In the genomic region with DNA sequence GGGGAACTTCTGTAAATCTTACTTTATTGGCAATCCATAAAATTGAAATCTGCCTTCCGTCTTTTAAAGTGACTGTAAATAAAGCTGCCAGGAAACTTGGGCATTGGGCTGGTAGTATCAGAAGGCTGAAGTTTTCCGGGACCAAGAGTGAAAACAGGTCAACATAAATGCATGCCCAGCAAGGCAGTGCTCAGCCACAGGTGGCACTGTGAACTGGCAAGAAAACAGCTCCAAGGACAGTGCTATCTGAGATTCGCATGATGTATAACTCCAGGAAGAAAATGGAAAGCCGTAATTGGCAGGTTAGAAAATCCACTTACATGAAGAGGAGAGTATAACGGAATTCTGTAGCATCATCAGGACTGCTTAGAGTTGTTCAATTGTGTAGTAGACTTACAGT, we compare ENCODE assay signal across 26 cellular contexts. TPM values are rescaled to one million over a fixed set of nuclear protein-coding genes. Genes with fewer than 3 reads are reported as not detected.
DNase-seq lines count a peak whose midpoint lies in the region; ATAC-seq, FAIRE-seq and TF ChIP-seq lines count a peak whose summit lies in the region.
"Had no signal": no experiment of that assay in that cellular context is flagged by ENCODE, and none has a peak within 500 bp of the region (broad histone marks: within the 10 kb centered on the region; RNA-seq: fewer than 3 reads in every experiment).

No MANE protein-coding gene starts in this region.

- peaks cover 5% of the 10 kb centered on the region for H3K4me1 Mint-ChIP-seq in neural crest cell
- no peaks in the 10 kb centered on the region for H3K4me1 Mint-ChIP-seq in stimulated activated memory B cell treated with anti-CD40 and anti-IgM and Interleukin-4, amounts not matched to agents 10 μg/mL and 1 μg/mL and 100 μg/mL, for 72 hours
- H3K4me1 Mint-ChIP-seq in activated T-helper 1 cell treated with anti-CD3 and anti-CD28 coated beads, Interleukin-12 subunit alpha, Interleukin-12 subunit beta, Interleukin-2, Interleukin-4 antibody, amounts not matched to agents 30 ng/mL and 10 ng/mL and 1 ng/mL, durations not matched to agents 14 hours and 24 hours and 36 hours (ENCODE audit: low read depth) = no peaks in the 10 kb centered on the region
- H3K4me1 Mint-ChIP-seq: central memory CD8-positive, alpha-beta T cell; stimulated activated naive B cell treated with anti-CD40 and anti-IgM and Interleukin-4, amounts not matched to agents 10 μg/mL and 1 μg/mL and 100 μg/mL, for 72 hours had no signal

- no peak overlapping the region for H2AFZ ChIP-seq in HCT116 (ENCODE audit: low read depth, low read length, poor library complexity, severe bottlenecking)

- RAD21 ChIA-PET in HCT116 (lab: Charles Lee; ENCODE audit: low non-redundant PET in 1 of 2, low total read pairs in 2 of 2, uncharacterized antibody in 2 of 2, unreplicated experiment in 2 of 2) = no interaction called here

- no peak for FAIRE-seq in bronchial epithelial cell (lab: Jason Lieb, UNC)
- FAIRE-seq: A204.1, GM12891 had no signal

- no peaks in the 10 kb centered on the region for H3K27me3 ChIP-seq in HCT116 (ENCODE audit: insufficient read depth, low read length)
- no peaks in the 10 kb centered on the region for H3K27me3 ChIP-seq in bronchial epithelial cell (ENCODE audit: control insufficient read depth, insufficient read depth, low read length)
- H3K27me3 ChIP-seq: Peyer's patch had no signal

- DNase-seq in DMS153 (lab: John Stamatoyannopoulos, UW) (peak; percentile 45), DMS153 treated with DMSO at 0.1 percent for 48 hours (lab: John Stamatoyannopoulos, UW; ENCODE audit: unreplicated experiment) (no peak), HCT116 (ENCODE audit: low read depth, low spot score) (no peak), bronchial epithelial cell (ENCODE audit: low read depth) (no peak), neural crest cell (ENCODE audit: low read depth, low spot score) (no peak)
- no peak for DNase-seq in activated T-helper 1 cell treated with anti-CD3 and anti-CD28 coated beads, Interleukin-12 subunit alpha, Interleukin-12 subunit beta, Interleukin-2, Interleukin-4 antibody, amounts not matched to agents 30 ng/mL and 10 ng/mL and 1 ng/mL, durations not matched to agents 14 hours and 24 hours and 36 hours (ENCODE audit: low spot score)
- DNase-seq: activated CD4-positive, alpha-beta T cell treated with anti-CD3 and anti-CD28 coated beads, Interleukin-2, amount 50 U/mL, for 4 hours; activated T-cell treated with anti-CD3 and anti-CD28 coated beads, Interleukin-2, amount 50 U/mL, for 24 hours; effector memory CD8-positive, alpha-beta T cell; foreskin fibroblast; GDM1; NCI-H1694; NCI-H524 treated with DMSO at 0.1 percent for 48 hours; Peyer's patch; stimulated activated CD4-positive, alpha-beta T cell treated with anti-CD3 and anti-CD28 coated beads, Interleukin-12 subunit alpha, Interleukin-12 subunit beta, amount 100 ng/mL, for 4 hours; stimulated activated naive B cell treated with anti-CD40 and anti-IgM and Interleukin-4, amounts not matched to agents 10 μg/mL and 1 μg/mL and 100 μg/mL, for 72 hours; transverse colon had no signal

- no peak overlapping the region for H3K27ac Mint-ChIP-seq in neural crest cell (ENCODE audit: unreplicated experiment)
- no peak overlapping the region for H3K27ac Mint-ChIP-seq in stimulated activated memory B cell treated with anti-CD40 and anti-IgM and Interleukin-4, amounts not matched to agents 10 μg/mL and 1 μg/mL and 100 μg/mL, for 72 hours
- H3K27ac Mint-ChIP-seq in activated T-helper 1 cell treated with anti-CD3 and anti-CD28 coated beads, Interleukin-12 subunit alpha, Interleukin-12 subunit beta, Interleukin-2, Interleukin-4 antibody, amounts not matched to agents 30 ng/mL and 10 ng/mL and 1 ng/mL, durations not matched to agents 14 hours and 24 hours and 36 hours = no peak overlapping the region
- H3K27ac Mint-ChIP-seq: activated T-cell treated with anti-CD3 and anti-CD28 coated beads, Interleukin-2, amount 50 U/mL, for 24 hours; effector memory CD8-positive, alpha-beta T cell; progenitor cell of endocrine pancreas; stimulated activated naive B cell treated with anti-CD40 and anti-IgM and Interleukin-4, amounts not matched to agents 10 μg/mL and 1 μg/mL and 100 μg/mL, for 72 hours had no signal

- no peaks in the 10 kb centered on the region for H3K9me3 Mint-ChIP-seq in neural crest cell
- H3K9me3 Mint-ChIP-seq in stimulated activated memory B cell treated with anti-CD40 and anti-IgM and Interleukin-4, amounts not matched to agents 10 μg/mL and 1 μg/mL and 100 μg/mL, for 72 hours = no peaks in the 10 kb centered on the region
- H3K9me3 Mint-ChIP-seq in activated T-helper 1 cell treated with anti-CD3 and anti-CD28 coated beads, Interleukin-12 subunit alpha, Interleukin-12 subunit beta, Interleukin-2, Interleukin-4 antibody, amounts not matched to agents 30 ng/mL and 10 ng/mL and 1 ng/mL, durations not matched to agents 14 hours and 24 hours and 36 hours = no peaks in the 10 kb centered on the region
- H3K9me3 Mint-ChIP-seq: activated T-cell treated with anti-CD3 and anti-CD28 coated beads, Interleukin-2, amount 50 U/mL, for 24 hours; central memory CD8-positive, alpha-beta T cell; effector memory CD8-positive, alpha-beta T cell; stimulated activated naive B cell treated with anti-CD40 and anti-IgM and Interleukin-4, amounts not matched to agents 10 μg/mL and 1 μg/mL and 100 μg/mL, for 72 hours had no signal

- peak; percentile 31; the same call in 1 of the 2 replicates for TF ChIP-seq RAD21 in HCT116 (IDR thresholded peaks at IDR 0.05; ENCODE audit: low read depth)

- peak overlapping the region; percentile 11 for H3K4me3 Mint-ChIP-seq in neural crest cell
- H3K4me3 Mint-ChIP-seq in stimulated activated memory B cell treated with anti-CD40 and anti-IgM and Interleukin-4, amounts not matched to agents 10 μg/mL and 1 μg/mL and 100 μg/mL, for 72 hours = no peak overlapping the region
- no peak overlapping the region for H3K4me3 Mint-ChIP-seq in activated T-helper 1 cell treated with anti-CD3 and anti-CD28 coated beads, Interleukin-12 subunit alpha, Interleukin-12 subunit beta, Interleukin-2, Interleukin-4 antibody, amounts not matched to agents 30 ng/mL and 10 ng/mL and 1 ng/mL, durations not matched to agents 14 hours and 24 hours and 36 hours
- H3K4me3 Mint-ChIP-seq: activated T-cell treated with anti-CD3 and anti-CD28 coated beads, Interleukin-2, amount 50 U/mL, for 24 hours; central memory CD8-positive, alpha-beta T cell; effector memory CD8-positive, alpha-beta T cell; stimulated activated naive B cell treated with anti-CD40 and anti-IgM and Interleukin-4, amounts not matched to agents 10 μg/mL and 1 μg/mL and 100 μg/mL, for 72 hours had no signal

- intact Hi-C loops in HCT116 (cut with micrococcal nuclease) = no loop called here
- intact Hi-C loops in activated T-helper 1 cell treated with anti-CD3 and anti-CD28 coated beads, Interleukin-12 subunit alpha, Interleukin-12 subunit beta, Interleukin-2, Interleukin-4 antibody, amounts not matched to agents 30 ng/mL and 10 ng/mL and 1 ng/mL, durations not matched to agents 14 hours and 24 hours and 36 hours (cut with micrococcal nuclease) = no loop called here

- no peaks in the 10 kb centered on the region for H4K20me1 ChIP-seq in HCT116 (ENCODE audit: insufficient read depth)

- H3K36me3 Mint-ChIP-seq in neural crest cell (ENCODE audit: low read depth) = no peaks in the 10 kb centered on the region
- no peaks in the 10 kb centered on the region for H3K36me3 Mint-ChIP-seq in stimulated activated memory B cell treated with anti-CD40 and anti-IgM and Interleukin-4, amounts not matched to agents 10 μg/mL and 1 μg/mL and 100 μg/mL, for 72 hours
- H3K36me3 Mint-ChIP-seq in activated T-helper 1 cell treated with anti-CD3 and anti-CD28 coated beads, Interleukin-12 subunit alpha, Interleukin-12 subunit beta, Interleukin-2, Interleukin-4 antibody, amounts not matched to agents 30 ng/mL and 10 ng/mL and 1 ng/mL, durations not matched to agents 14 hours and 24 hours and 36 hours (ENCODE audit: low read depth) = no peaks in the 10 kb centered on the region
- H3K36me3 Mint-ChIP-seq: stimulated activated naive B cell treated with anti-CD40 and anti-IgM and Interleukin-4, amounts not matched to agents 10 μg/mL and 1 μg/mL and 100 μg/mL, for 72 hours had no signal

- CTCF ChIA-PET in HCT116 (lab: Charles Lee) = interaction anchor here (0.9 kb wide), 1 partner anchor 45 kb away, joined by 3 read pairs; no protein-coding TSS in a partner anchor

- no peak overlapping the region for H3K9ac ChIP-seq in HCT116 (ENCODE audit: low read length)

- peak in 2 of 3 experiments; percentile 35 to 37; a peak in 3 of 6 replicates for TF ChIP-seq CTCF in HCT116 (IDR thresholded peaks at IDR 0.05 in 2 of 3, conservative IDR thresholded peaks at IDR 0.05 in 1 of 3; ENCODE audit: borderline replicate concordance in 1 of 3, insufficient read depth in 1 of 3, low read depth in 2 of 3, low read length in 2 of 3)
- peak; percentile 7 for TF ChIP-seq CTCF in bronchial epithelial cell (IDR thresholded peaks at IDR 0.05; ENCODE audit: insufficient read depth, low read length, severe bottlenecking)
- TF ChIP-seq CTCF in neural crest cell (conservative IDR thresholded peaks at IDR 0.05) = no peak

- H3K79me2 ChIP-seq in HCT116 (ENCODE audit: insufficient read depth, low read length) = no peaks in the 10 kb centered on the region

- no peaks in the 10 kb centered on the region for H3K36me3 ChIP-seq in HCT116 (ENCODE audit: control insufficient read depth in 1 of 2, insufficient read depth in 2 of 2, low read length in 2 of 2)
- no peaks in the 10 kb centered on the region for H3K36me3 ChIP-seq in bronchial epithelial cell (ENCODE audit: control insufficient read depth, insufficient read depth, low read length)
- H3K36me3 ChIP-seq: Peyer's patch, transverse colon had no signal

- peak; percentile 61 for ATAC-seq in HCT116
- no peak for ATAC-seq in stimulated activated memory B cell treated with anti-CD40 and anti-IgM and Interleukin-4, amounts not matched to agents 10 μg/mL and 1 μg/mL and 100 μg/mL, for 72 hours
- no peak for ATAC-seq in HG02763 (IDR thresholded peaks at IDR 0.05; ENCODE audit: unreplicated experiment)
- ATAC-seq: effector memory CD8-positive, alpha-beta T cell; stimulated activated naive B cell treated with anti-CD40 and anti-IgM and Interleukin-4, amounts not matched to agents 10 μg/mL and 1 μg/mL and 100 μg/mL, for 72 hours had no signal

- POLR2A ChIA-PET in HCT116 (lab: Charles Lee) = no interaction called here

- no peaks in the 10 kb centered on the region for H3K9me3 ChIP-seq in HCT116 (ENCODE audit: control insufficient read depth in 1 of 2, insufficient read depth in 1 of 2, low read depth in 1 of 2, low read length in 2 of 2)
- H3K9me3 ChIP-seq: Peyer's patch, transverse colon had no signal

- no peaks in the 10 kb centered on the region for H3K9me2 ChIP-seq in HCT116 (ENCODE audit: insufficient read depth)

- H3K27ac ChIP-seq in HCT116 (ENCODE audit: low read depth, low read length) = no peak overlapping the region
- H3K27ac ChIP-seq: Peyer's patch, transverse colon had no signal

- no peaks in the 10 kb centered on the region for H3K4me1 ChIP-seq in HCT116 (ENCODE audit: control insufficient read depth in 1 of 2, insufficient read depth in 2 of 2, low read length in 2 of 2)

- BruUV-seq in HCT116 (replicated peaks; lab: Mats Ljungman, UMichigan) = no TSS peak

- H3K4me3 ChIP-seq in HCT116 (replicated peaks in 1 of 2; ENCODE audit: low read depth in 1 of 2, low read length in 2 of 2) = no peak overlapping the region
- no peak overlapping the region for H3K4me3 ChIP-seq in bronchial epithelial cell (ENCODE audit: low read depth, low read length)
- H3K4me3 ChIP-seq: Peyer's patch, transverse colon had no signal

- no peak overlapping the region for H3K4me2 ChIP-seq in HCT116 (ENCODE audit: low read length)

- TF ChIP-seq POLR2A in HCT116 (IDR thresholded peaks at IDR 0.05; ENCODE audit: borderline replicate concordance, extremely low read depth, insufficient read depth, insufficient read length) = no peak

- peaks cover 46% of the 10 kb centered on the region for H3K27me3 Mint-ChIP-seq in neural crest cell (ENCODE audit: low read depth)
- peaks cover 27% of the 10 kb centered on the region for H3K27me3 Mint-ChIP-seq in stimulated activated memory B cell treated with anti-CD40 and anti-IgM and Interleukin-4, amounts not matched to agents 10 μg/mL and 1 μg/mL and 100 μg/mL, for 72 hours
- H3K27me3 Mint-ChIP-seq in activated T-helper 1 cell treated with anti-CD3 and anti-CD28 coated beads, Interleukin-12 subunit alpha, Interleukin-12 subunit beta, Interleukin-2, Interleukin-4 antibody, amounts not matched to agents 30 ng/mL and 10 ng/mL and 1 ng/mL, durations not matched to agents 14 hours and 24 hours and 36 hours (ENCODE audit: insufficient read depth) = peaks cover 31% of the 10 kb centered on the region

RNA-seq across cellular contexts. Expression of gene INSYN2A, which starts 1.9 kb away (rescaled TPM):
- not detected for total RNA-seq in HCT116 (2021; ENCODE audit: unreplicated experiment)
- 0.04 and 0.09 TPM in 2 replicates for polyA plus RNA-seq in HCT116 (2012)
- total RNA-seq in bronchial epithelial cell = under 0.01 TPM in 1 of 2 replicates, not detected in the other
- 0.09 and 0.12 TPM in 2 replicates for total RNA-seq in neural crest cell
- total RNA-seq in activated T-helper 1 cell treated with anti-CD3 and anti-CD28 coated beads, Interleukin-12 subunit alpha, Interleukin-12 subunit beta, Interleukin-2, Interleukin-4 antibody, amounts not matched to agents 30 ng/mL and 10 ng/mL and 1 ng/mL, durations not matched to agents 14 hours and 24 hours and 36 hours = not detected in 2 replicates
- total RNA-seq: H4, HT-29, liver, progenitor cell of endocrine pancreas had no signal
